In the genomic region with DNA sequence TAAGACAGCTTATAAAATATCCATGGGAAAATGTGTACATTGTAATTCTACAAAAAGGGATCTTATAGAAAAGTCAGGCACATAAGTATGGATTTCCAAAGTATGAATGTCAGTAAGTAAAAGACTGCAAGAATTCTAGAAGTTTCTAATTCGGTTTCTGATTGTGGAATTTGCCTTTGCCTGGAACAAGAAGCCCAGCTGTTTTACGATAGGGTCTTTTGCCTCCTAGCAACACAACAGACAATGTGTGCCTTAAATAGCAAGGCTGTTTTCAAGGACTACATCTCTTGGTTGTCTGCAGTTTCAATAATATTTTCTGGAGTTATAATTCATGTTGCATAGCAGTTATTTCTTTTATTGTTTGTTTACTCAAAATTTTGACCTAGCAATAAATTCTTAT, we compare ENCODE assay signal across 15 cellular contexts.
DNase-seq lines count a peak whose midpoint lies in the region; ATAC-seq, FAIRE-seq and TF ChIP-seq lines count a peak whose summit lies in the region.
"Had no signal": no experiment of that assay in that cellular context is flagged by ENCODE, and none has a peak within 500 bp of the region (broad histone marks: within the 10 kb centered on the region; RNA-seq: fewer than 3 reads in every experiment).

No MANE protein-coding gene starts in this region.

- H3K27me3 ChIP-seq in endothelial cell of umbilical vein (ENCODE audit: control insufficient read depth in 2 of 2, insufficient read depth in 2 of 2, low read length in 2 of 2) = no peaks in the 10 kb centered on the region
- no peaks in the 10 kb centered on the region for H3K27me3 ChIP-seq in neural cell (ENCODE audit: insufficient read depth, low read depth, low read length)
- no peaks in the 10 kb centered on the region for H3K27me3 ChIP-seq in ascending aorta
- H3K27me3 ChIP-seq: SJCRH30 had no signal

- WGBS in A549 (ENCODE audit: missing lambda C conversion rate) = 74% methylated on average over 2 of the region's 2 CpGs

- POLR2A ChIA-PET in A549 (lab: Yijun Ruan, JAX) = interaction anchor here (0.6 to 2.2 kb wide), 3 partner anchors 24 to 55 kb away, joined by 4 to 12 read pairs (median 8); no protein-coding TSS in a partner anchor
- POLR2A ChIA-PET in endothelial cell of umbilical vein (lab: Charles Lee) = interaction anchor here (1.5 kb wide), 1 partner anchor 17 kb away, joined by 4 read pairs; no protein-coding TSS in a partner anchor

- no peak overlapping the region for H3K9ac ChIP-seq in endothelial cell of umbilical vein (replicated peaks; ENCODE audit: extremely low read depth, insufficient read depth, low read length)
- H3K9ac ChIP-seq in neural cell (ENCODE audit: low read length) = no peak overlapping the region

- H3K9me2 ChIP-seq in neural cell (ENCODE audit: insufficient read depth, low read length) = no peaks in the 10 kb centered on the region

- H3K36me3 ChIP-seq in endothelial cell of umbilical vein (ENCODE audit: control insufficient read depth in 2 of 2, extremely low read depth in 1 of 2, insufficient read depth in 2 of 2, low read length in 2 of 2) = no peaks in the 10 kb centered on the region
- H3K36me3 ChIP-seq in neural cell (ENCODE audit: insufficient read depth, low read length) = no peaks in the 10 kb centered on the region
- H3K36me3 ChIP-seq in ascending aorta = no peaks in the 10 kb centered on the region
- H3K36me3 ChIP-seq: SJCRH30 had no signal

- H3K4me3 ChIP-seq in A549 (no peak overlapping the region), endothelial cell of umbilical vein (replicated peaks in 1 of 3; ENCODE audit: insufficient read depth in 1 of 3, low read depth in 1 of 3, low read length in 3 of 3) (no peak overlapping the region), neural cell (ENCODE audit: low read length) (no peak overlapping the region), ascending aorta (no peak overlapping the region)
- H3K4me3 ChIP-seq: SJCRH30 had no signal

- dilution Hi-C loops in endothelial cell of umbilical vein (cut with MboI; ENCODE audit: extremely low pct_ligation_motif_present, low sequenced_read_pairs) = no loop called here

- H3K4me1 ChIP-seq in A549 = peaks cover 31% of the 10 kb centered on the region
- H3K4me1 ChIP-seq in endothelial cell of umbilical vein (ENCODE audit: control insufficient read depth, extremely low read depth, insufficient read depth, low read length) = peaks cover 30% of the 10 kb centered on the region
- no peaks in the 10 kb centered on the region for H3K4me1 ChIP-seq in ascending aorta

- no TSS peak for BruUV-seq in endothelial cell of umbilical vein (replicated peaks; lab: Mats Ljungman, UMichigan)

- intact Hi-C loops in endothelial cell of umbilical vein (cut with micrococcal nuclease) = loop anchor here (2.0 kb wide), 1 partner anchor 31 kb away; no protein-coding TSS in a partner anchor
- intact Hi-C loops in ascending aorta (cut with DNase I) = no loop called here

- TF ChIP-seq POLR2A in A549 (IDR thresholded peaks at IDR 0.05; ENCODE audit: low read length) (no peak), endothelial cell of umbilical vein (IDR thresholded peaks at IDR 0.05; ENCODE audit: low read depth, low read length) (no peak)

- DNase-seq in A549 (ENCODE audit: low read depth in 1 of 2, low spot score in 1 of 2) (no peak), OCI-M1 (lab: John Stamatoyannopoulos, UW) (peak; percentile 20), endothelial cell of umbilical vein (ENCODE audit: low read depth, low spot score) (peak; percentile 18), ascending aorta (ENCODE audit: low spot score in 2 of 2) (no peak), T-helper 1 cell (no peak)
- DNase-seq: COR-L47, DMS153, H9, NCI-H146, NCI-H2081 treated with DMSO at 0.1 percent for 48 hours, NCI-H82 had no signal

- H3F3A ChIP-seq in neural cell (ENCODE audit: insufficient read depth, low read length, poor library complexity, severe bottlenecking) = no peaks in the 10 kb centered on the region

- TF ChIP-seq EP300 in A549 (IDR thresholded peaks at IDR 0.05) (no peak), neural cell (conservative IDR thresholded peaks at IDR 0.05; ENCODE audit: poor library complexity, severe bottlenecking) (no peak)

- FAIRE-seq in A549 (lab: Jason Lieb, UNC) = no peak
- FAIRE-seq in endothelial cell of umbilical vein (lab: Jason Lieb, UNC) = peak; percentile 54

- ATAC-seq in A549 (no peak), GM18517 (IDR thresholded peaks at IDR 0.05; ENCODE audit: unreplicated experiment) (no peak), HG03280 (IDR thresholded peaks at IDR 0.05; ENCODE audit: unreplicated experiment) (no peak)

- TF ChIP-seq RAD21 in A549 (conservative IDR thresholded peaks at IDR 0.05 in 1 of 2, IDR thresholded peaks at IDR 0.05 in 1 of 2) = no peak
- no peak for TF ChIP-seq RAD21 in neural cell (conservative IDR thresholded peaks at IDR 0.05)

- H3K4me2 ChIP-seq in A549 (peak overlapping the region; percentile 78), endothelial cell of umbilical vein (ENCODE audit: insufficient read depth, low read length) (no peak overlapping the region), neural cell (ENCODE audit: low read length) (no peak overlapping the region)

- no peaks in the 10 kb centered on the region for H3K9me1 ChIP-seq in endothelial cell of umbilical vein (replicated peaks; ENCODE audit: control insufficient read depth, extremely low read depth, insufficient read depth, low read length)

- H4K20me1 ChIP-seq in endothelial cell of umbilical vein (replicated peaks; ENCODE audit: control insufficient read depth, extremely low read depth, insufficient read depth, low read length) (no peaks in the 10 kb centered on the region), neural cell (ENCODE audit: insufficient read depth) (no peaks in the 10 kb centered on the region)

- H3K79me2 ChIP-seq in endothelial cell of umbilical vein (ENCODE audit: control insufficient read depth, insufficient read depth, low read length) = no peaks in the 10 kb centered on the region
- no peaks in the 10 kb centered on the region for H3K79me2 ChIP-seq in neural cell (replicated peaks; ENCODE audit: insufficient read depth, low read length)

- TF ChIP-seq CTCF in A549 (IDR thresholded peaks at IDR 0.05) = no peak
- TF ChIP-seq CTCF in endothelial cell of umbilical vein (IDR thresholded peaks at IDR 0.05; ENCODE audit: extremely low read depth in 1 of 2, insufficient read depth in 1 of 2, low read depth in 1 of 2, low read length in 2 of 2) = no peak
- TF ChIP-seq CTCF in neural cell (IDR thresholded peaks at IDR 0.05; ENCODE audit: poor library complexity, severe bottlenecking) = no peak
- TF ChIP-seq CTCF in ascending aorta (IDR thresholded peaks at IDR 0.05) = no peak

- H3K9me3 ChIP-seq in A549 (no peaks in the 10 kb centered on the region), endothelial cell of umbilical vein (replicated peaks; ENCODE audit: control insufficient read depth, insufficient read depth, low read length) (no peaks in the 10 kb centered on the region), neural cell (ENCODE audit: low read length) (no peaks in the 10 kb centered on the region), ascending aorta (no peaks in the 10 kb centered on the region)

- H3K27ac ChIP-seq in A549 (peak overlapping the region; percentile 66 to 76), endothelial cell of umbilical vein (ENCODE audit: insufficient read depth, low read depth, low read length) (no peak overlapping the region), neural cell (ENCODE audit: low read length) (peak overlapping the region; percentile 42), ascending aorta (no peak overlapping the region)
- H3K27ac ChIP-seq: SJCRH30 had no signal

- CTCF ChIA-PET in A549 (lab: Yijun Ruan, JAX) (interaction anchor here (1.1 to 4.2 kb wide), 9 partner anchors 9 to 567 kb away, joined by 3 to 18 read pairs (median 5); no protein-coding TSS in a partner anchor), endothelial cell of umbilical vein (lab: Charles Lee) (interaction anchor here (1.0 to 2.6 kb wide), 7 partner anchors 9 to 70 kb away, joined by 5 to 21 read pairs (median 8); no protein-coding TSS in a partner anchor)

- H2AFZ ChIP-seq in endothelial cell of umbilical vein (ENCODE audit: low read depth, low read length) = no peak overlapping the region
- no peak overlapping the region for H2AFZ ChIP-seq in neural cell (ENCODE audit: low read depth, low read length)

TF ChIP-seq in A549, 52 proteins besides CTCF, POLR2A, EP300 and RAD21:
- TF ChIP-seq HOXB5 (CRISPR knock-in tag; IDR thresholded peaks at IDR 0.05) (no peak), RNF2 (IDR thresholded peaks at IDR 0.05; ENCODE audit: borderline replicate concordance, low read depth) (no peak)

TF ChIP-seq in endothelial cell of umbilical vein, 7 proteins besides CTCF, POLR2A, EP300 and RAD21:
- TF ChIP-seq EZH2 (IDR thresholded peaks at IDR 0.05; ENCODE audit: borderline replicate concordance, low read depth, low read length, severe bottlenecking) (no peak), JUN (IDR thresholded peaks at IDR 0.05; ENCODE audit: borderline replicate concordance, insufficient read depth, insufficient read length, low read depth) (no peak)

TF ChIP-seq in neural cell, 6 proteins besides CTCF, POLR2A, EP300 and RAD21 (continues in another document):
- no peak for TF ChIP-seq POLR2AphosphoS5 (IDR thresholded peaks at IDR 0.05)
- no peak for TF ChIP-seq EZH2 (IDR thresholded peaks at IDR 0.05; ENCODE audit: borderline replicate concordance, insufficient read depth, low read length, poor library complexity, severe bottlenecking)
- TF ChIP-seq MXI1 (conservative IDR thresholded peaks at IDR 0.05; ENCODE audit: poor library complexity, severe bottlenecking) = no peak
- no peak for TF ChIP-seq TAF1 (IDR thresholded peaks at IDR 0.05; ENCODE audit: low read depth)
- TF ChIP-seq SMC3 (conservative IDR thresholded peaks at IDR 0.05; ENCODE audit: poor library complexity) = no peak

Comparison
In these comparisons a context has a peak if more than half of its experiments do, and no peak if none do; other contexts are left out.
1. DNase-seq: peak in OCI-M1 (single experiment) and endothelial cell of umbilical vein (single experiment); none in A549 (0 of 2), ascending aorta (0 of 2) and T-helper 1 cell (0 of 5).
2. H3K27ac ChIP-seq: peak in A549 (2 of 2) and neural cell (single experiment); none in endothelial cell of umbilical vein (single experiment) and ascending aorta (0 of 2).